In the genomic region with DNA sequence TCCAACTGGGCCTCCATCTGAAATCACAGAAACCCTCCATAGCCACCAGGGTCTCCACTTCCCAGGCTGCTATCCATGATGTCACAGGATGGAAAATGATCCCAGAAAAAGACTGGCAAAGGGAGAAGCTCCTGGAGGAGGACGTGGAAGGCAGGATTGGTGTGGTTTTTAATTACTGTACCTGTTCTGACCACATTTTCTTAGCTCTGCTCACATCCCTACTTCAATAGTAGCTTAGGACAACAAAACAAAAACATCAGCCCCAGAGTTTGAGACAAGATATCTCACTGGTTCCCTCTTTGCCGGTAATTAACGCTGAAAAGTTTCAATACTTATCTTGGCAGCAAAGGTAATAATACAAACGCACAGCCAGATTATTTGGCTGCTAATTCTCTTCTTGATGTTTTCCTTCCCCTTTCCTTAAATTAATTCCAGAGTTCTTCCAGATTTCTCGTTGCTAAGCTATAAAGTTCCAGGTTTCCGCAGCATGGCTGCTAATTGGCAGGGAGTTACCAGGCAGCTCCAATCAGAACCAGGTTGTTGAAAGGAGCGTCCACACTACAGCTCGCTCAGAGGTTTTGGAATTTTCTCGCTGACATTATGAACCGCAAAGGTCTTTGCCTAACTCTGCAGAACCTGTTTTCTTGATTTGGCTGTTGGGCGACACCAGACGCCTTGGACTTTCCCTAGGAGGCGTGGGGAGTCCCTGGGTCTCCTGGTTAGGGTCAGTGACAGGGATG, we compare ENCODE assay signal across 1 cellular context.
TF ChIP-seq lines count a peak whose summit lies in the region.

No MANE protein-coding gene starts in this region.

TF ChIP-seq in endothelial cell of umbilical vein, 7 proteins besides CTCF, POLR2A, EP300 and RAD21:
- TF ChIP-seq MYC (IDR thresholded peaks at IDR 0.05; ENCODE audit: low read depth, low read length) (no peak), EZH2 (IDR thresholded peaks at IDR 0.05; ENCODE audit: borderline replicate concordance, low read depth, low read length, severe bottlenecking) (no peak), MAX (IDR thresholded peaks at IDR 0.05; ENCODE audit: insufficient read depth, insufficient read length) (no peak), JUN (IDR thresholded peaks at IDR 0.05; ENCODE audit: borderline replicate concordance, insufficient read depth, insufficient read length, low read depth) (no peak), FOS (IDR thresholded peaks at IDR 0.05; ENCODE audit: borderline replicate concordance, insufficient read depth, low read length) (no peak), POLR2AphosphoS5 (IDR thresholded peaks at IDR 0.05; ENCODE audit: insufficient read depth, low read depth, low read length) (no peak), GATA2 (IDR thresholded peaks at IDR 0.05; ENCODE audit: insufficient read depth, insufficient read length, low read depth, low read length) (no peak)
TF ChIP-seq in endothelial cell of umbilical vein: peak in this region for 0.
